In the genomic region with DNA sequence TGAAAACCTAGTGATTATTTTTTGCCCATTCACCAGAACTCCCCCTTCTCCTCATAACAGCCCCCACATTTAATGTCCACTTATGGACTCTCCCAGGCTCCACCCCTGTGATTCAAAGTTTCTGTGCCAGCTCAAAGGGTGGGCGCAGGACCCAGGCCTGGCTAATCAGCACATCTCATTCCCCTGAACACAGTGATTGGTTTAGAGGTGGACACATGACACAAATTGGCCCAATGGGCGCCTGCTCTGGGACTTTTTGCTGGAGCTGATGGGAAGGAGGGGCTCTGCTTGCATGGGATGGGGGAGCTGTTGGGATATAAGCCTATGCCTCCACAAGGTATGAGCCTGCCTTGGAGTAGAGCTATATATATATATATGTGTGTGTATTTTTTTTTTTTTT, we compare ENCODE assay signal across 2 cellular contexts.
TF ChIP-seq lines count a peak whose summit lies in the region.

No MANE protein-coding gene starts in this region.

TF ChIP-seq in HCT116, 20 proteins besides CTCF, POLR2A, EP300 and RAD21:
- TF ChIP-seq TCF7L2 (IDR thresholded peaks at IDR 0.05; ENCODE audit: borderline replicate concordance, extremely low read depth, insufficient read depth, insufficient read length) (no peak), EZH2 (IDR thresholded peaks at IDR 0.05) (no peak), EGR1 (IDR thresholded peaks at IDR 0.05; ENCODE audit: low read depth) (no peak), FOSL1 (IDR thresholded peaks at IDR 0.05; ENCODE audit: low read depth) (no peak), EZH2phosphoT487 (IDR thresholded peaks at IDR 0.05; ENCODE audit: borderline replicate concordance) (no peak), MAX (IDR thresholded peaks at IDR 0.05) (no peak), REST (IDR thresholded peaks at IDR 0.05; ENCODE audit: low read depth) (no peak)
TF ChIP-seq in HCT116: peak in this region for 0.

TF ChIP-seq in K562, 482 proteins besides CTCF, POLR2A, EP300 and RAD21:
- TF ChIP-seq NFYB (IDR thresholded peaks at IDR 0.05; ENCODE audit: extremely low read depth, insufficient read length) (peak; percentile 64), USF1 (CRISPR knock-in tag; IDR thresholded peaks at IDR 0.05) (peak; percentile 73), NCOR1 (IDR thresholded peaks at IDR 0.05) (no peak)
